In the genomic region with DNA sequence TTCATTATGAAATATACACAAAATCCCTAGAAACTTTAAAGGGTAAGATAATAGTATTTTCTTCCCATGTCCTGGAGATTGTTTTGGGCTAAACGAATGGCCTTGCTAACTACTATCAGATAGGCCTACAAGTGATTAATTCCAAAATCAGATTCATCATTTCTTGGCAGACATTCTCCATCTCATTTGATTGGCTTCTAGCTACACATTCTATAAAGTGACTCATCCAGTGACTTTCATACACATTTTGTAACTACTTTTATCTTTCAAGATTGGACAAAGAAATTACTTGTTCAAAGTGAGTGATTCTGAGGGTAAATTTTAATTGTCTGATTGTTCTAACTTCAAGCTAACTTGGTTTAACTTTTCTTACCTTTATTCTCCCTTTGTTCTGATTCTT, we compare ENCODE assay signal across 19 cellular contexts.
A peak's percentile ranks its signal among the peaks of the same experiment; 100 is the strongest.
DNase-seq lines count a peak whose midpoint lies in the region; ATAC-seq and TF ChIP-seq lines count a peak whose summit lies in the region.
"Had no signal": no experiment of that assay in that cellular context is flagged by ENCODE, and none has a peak within 500 bp of the region (broad histone marks: within the 10 kb centered on the region; RNA-seq: fewer than 3 reads in every experiment).

No MANE protein-coding gene starts in this region.

- H3K9ac ChIP-seq in mesendoderm (ENCODE audit: low read length): no peak overlapping the region

- H3K79me2 ChIP-seq in mesendoderm (ENCODE audit: control insufficient read depth, insufficient read depth, low read length): no peaks in the 10 kb centered on the region

- no peak overlapping the region for H3K23ac ChIP-seq in mesendoderm (ENCODE audit: low read length)

- H3K18ac ChIP-seq in mesendoderm (ENCODE audit: low read length): no peak overlapping the region

- peak overlapping the region; percentile 49 for H3K27ac ChIP-seq in naive thymus-derived CD4-positive, alpha-beta T cell (ENCODE audit: low read depth, low read length)
- no peak overlapping the region for H3K27ac ChIP-seq in mesendoderm (ENCODE audit: low read depth, low read length)
- H3K27ac ChIP-seq: A549, ascending aorta, ovary, skin epidermis had no signal

- no peaks in the 10 kb centered on the region for H3K9me3 ChIP-seq in naive thymus-derived CD4-positive, alpha-beta T cell (ENCODE audit: control insufficient read depth in 2 of 3, low read length in 3 of 3)
- H3K9me3 ChIP-seq: A549, ascending aorta, ovary had no signal

- no peaks in the 10 kb centered on the region for H3K9me3 Mint-ChIP-seq in activated CD4-positive, alpha-beta T cell treated with anti-CD3 and anti-CD28 coated beads, Interleukin-2, amount 10 ng/mL, durations not matched to agents 24 days and 14 days
- H3K9me3 Mint-ChIP-seq in HFFc6 (no peaks in the 10 kb centered on the region), osteocyte (ENCODE audit: unreplicated experiment) (no peaks in the 10 kb centered on the region)
- peaks cover 0 to 2% (median 0%) of the 10 kb centered on the region in 11 donors for H3K9me3 Mint-ChIP-seq in naive thymus-derived CD4-positive, alpha-beta T cell
- H3K9me3 Mint-ChIP-seq: IgD-negative memory B cell, type B pancreatic cell had no signal

- CTCF ChIA-PET in naive thymus-derived CD4-positive, alpha-beta T cell (lab: Charles Lee): interaction anchor here (1.3 kb wide), 1 partner anchor 20 kb away, joined by 3 read pairs; no protein-coding TSS in a partner anchor

- no peak overlapping the region for H4K5ac ChIP-seq in mesendoderm (ENCODE audit: low read length)

- ATAC-seq in naive thymus-derived CD4-positive, alpha-beta T cell: no peak
- ATAC-seq: A549 had no signal

- H3K27me3 Mint-ChIP-seq in activated CD4-positive, alpha-beta T cell treated with anti-CD3 and anti-CD28 coated beads, Interleukin-2, amount 10 ng/mL, durations not matched to agents 24 days and 14 days: no peaks in the 10 kb centered on the region
- 0 out of 2 replicates have a peak, but pooled peaks cover 1% of the 10 kb centered on the region for H3K27me3 Mint-ChIP-seq in HFFc6 (ENCODE audit: insufficient read depth)
- H3K27me3 Mint-ChIP-seq in naive thymus-derived CD4-positive, alpha-beta T cell: no peaks in the 10 kb centered on the region
- no peaks in the 10 kb centered on the region for H3K27me3 Mint-ChIP-seq in osteocyte (ENCODE audit: unreplicated experiment)
- H3K27me3 Mint-ChIP-seq: IgD-negative memory B cell, type B pancreatic cell had no signal

- H4K8ac ChIP-seq in mesendoderm (ENCODE audit: low read depth, low read length): no peak overlapping the region

- intact Hi-C loops in activated CD4-positive, alpha-beta T cell treated with anti-CD3 and anti-CD28 coated beads, Interleukin-2, amount 10 ng/mL, durations not matched to agents 24 days and 14 days (cut with micrococcal nuclease): loop anchor here (1.0 kb wide), 1 partner anchor 9 kb away; no protein-coding TSS in a partner anchor
- intact Hi-C loops in naive thymus-derived CD4-positive, alpha-beta T cell (cut with micrococcal nuclease): loop anchor here in 1 of 2 donors (1.0 kb wide), 1 partner anchor 9 kb away; no protein-coding TSS in a partner anchor

- H3K4ac ChIP-seq in mesendoderm (ENCODE audit: low read depth, low read length): no peak overlapping the region

- no peak overlapping the region for H2BK5ac ChIP-seq in mesendoderm (ENCODE audit: low read length)

- no peaks in the 10 kb centered on the region for H3K79me1 ChIP-seq in mesendoderm (ENCODE audit: low read length)

- peak overlapping the region; percentile 41 for H3K27ac Mint-ChIP-seq in activated CD4-positive, alpha-beta T cell treated with anti-CD3 and anti-CD28 coated beads, Interleukin-2, amount 10 ng/mL, durations not matched to agents 24 days and 14 days
- H3K27ac Mint-ChIP-seq in HFFc6: peak overlapping the region; percentile 39; the same call in 1 of the 2 replicates
- peak overlapping the region in 7 of 9 donors; percentile 3 to 86 (median 66) for H3K27ac Mint-ChIP-seq in naive thymus-derived CD4-positive, alpha-beta T cell
- no peak overlapping the region for H3K27ac Mint-ChIP-seq in osteocyte (ENCODE audit: unreplicated experiment)
- H3K27ac Mint-ChIP-seq: IgD-negative memory B cell, type B pancreatic cell had no signal

- TF ChIP-seq CTCF in HFFc6 (IDR thresholded peaks at IDR 0.05): no peak
- no peak for TF ChIP-seq CTCF in osteocyte (IDR thresholded peaks at IDR 0.05)

- H3K56ac ChIP-seq in mesendoderm (ENCODE audit: low read length): no peak overlapping the region

- no peaks in the 10 kb centered on the region for H3K27me3 ChIP-seq in naive thymus-derived CD4-positive, alpha-beta T cell (ENCODE audit: control insufficient read depth in 2 of 2, insufficient read depth in 2 of 2, low read length in 2 of 2)
- no peaks in the 10 kb centered on the region for H3K27me3 ChIP-seq in mesendoderm (ENCODE audit: insufficient read depth, low read length, poor library complexity)
- H3K27me3 ChIP-seq: ascending aorta, ovary had no signal

- H3K36me3 ChIP-seq in naive thymus-derived CD4-positive, alpha-beta T cell (ENCODE audit: control insufficient read depth in 2 of 3, insufficient read depth in 3 of 3, low read length in 3 of 3): no peaks in the 10 kb centered on the region
- H3K36me3 ChIP-seq in mesendoderm (ENCODE audit: control insufficient read depth, insufficient read depth, low read length): no peaks in the 10 kb centered on the region
- H3K36me3 ChIP-seq: ovary had no signal

- H2AK5ac ChIP-seq in mesendoderm (ENCODE audit: low read length): no peak overlapping the region

- DNase-seq in activated CD4-positive, alpha-beta T cell treated with anti-CD3 and anti-CD28 coated beads, Interleukin-2, amount 10 ng/mL, durations not matched to agents 24 days and 14 days: no peak
- no peak for DNase-seq in activated CD4-positive, alpha-beta T cell treated with anti-CD3 and anti-CD28 coated beads, Interleukin-2, amount 50 U/mL, for 1 hour
- DNase-seq in HFFc6: no peak
- peak; percentile 77 for DNase-seq in amniotic epithelial cell (ENCODE audit: low read depth)
- no peak for DNase-seq in naive thymus-derived CD4-positive, alpha-beta T cell
- DNase-seq in mesendoderm: no peak
- DNase-seq in stimulated activated naive CD4-positive, alpha-beta T cell (lab: John Stamatoyannopoulos, UW): no peak
- no peak for DNase-seq in osteocyte (ENCODE audit: extremely low spot score, unreplicated experiment)
- DNase-seq: Calu3; dermis blood vessel endothelial cell; NCI-H1048; ovary; RPMI8226; stimulated activated CD4-positive, alpha-beta T cell treated with anti-CD3 and anti-CD28 coated beads, Interleukin-4, amount 100 ng/mL, for 4 hours had no signal

- peaks cover 64% of the 10 kb centered on the region for H3K4me1 Mint-ChIP-seq in activated CD4-positive, alpha-beta T cell treated with anti-CD3 and anti-CD28 coated beads, Interleukin-2, amount 10 ng/mL, durations not matched to agents 24 days and 14 days
- H3K4me1 Mint-ChIP-seq in HFFc6 (ENCODE audit: low read depth) (peaks cover 59% of the 10 kb centered on the region), osteocyte (ENCODE audit: unreplicated experiment) (peaks cover 19% of the 10 kb centered on the region)
- H3K4me1 Mint-ChIP-seq in naive thymus-derived CD4-positive, alpha-beta T cell: peaks cover 47 to 87% (median 82%) of the 10 kb centered on the region in 7 donors

- H2BK120ac ChIP-seq in mesendoderm (ENCODE audit: low read depth, low read length): no peak overlapping the region

- POLR2A ChIA-PET in naive thymus-derived CD4-positive, alpha-beta T cell (lab: Charles Lee): interaction anchor here (1.0 to 11.5 kb wide), 2 partner anchors 11 to 18 kb away, joined by 3 to 144 read pairs; no protein-coding TSS in a partner anchor

- H3K36me3 Mint-ChIP-seq in activated CD4-positive, alpha-beta T cell treated with anti-CD3 and anti-CD28 coated beads, Interleukin-2, amount 10 ng/mL, durations not matched to agents 24 days and 14 days (ENCODE audit: low read depth): peaks cover 40% of the 10 kb centered on the region
- H3K36me3 Mint-ChIP-seq in HFFc6 (ENCODE audit: low read depth) (peaks cover 11% of the 10 kb centered on the region; the same call in 1 of the 2 replicates), osteocyte (ENCODE audit: unreplicated experiment) (peaks cover 5% of the 10 kb centered on the region)
- H3K36me3 Mint-ChIP-seq in naive thymus-derived CD4-positive, alpha-beta T cell: peaks cover 8 to 50% (median 37%) of the 10 kb centered on the region in 5 donors

- H2BK15ac ChIP-seq in mesendoderm (replicated peaks; ENCODE audit: low read depth): no peak overlapping the region

- peaks cover 4 to 63% of the 10 kb centered on the region in 2 donors for H3K4me1 ChIP-seq in naive thymus-derived CD4-positive, alpha-beta T cell (ENCODE audit: control insufficient read depth in 2 of 2, insufficient read depth in 2 of 2, low read length in 2 of 2)
- no peaks in the 10 kb centered on the region for H3K4me1 ChIP-seq in mesendoderm (ENCODE audit: control insufficient read depth, low read depth, low read length)
- H3K4me1 ChIP-seq: ascending aorta had no signal

- WGBS in mesendoderm (ENCODE audit: extremely low coverage, insufficient coverage, low lambda C conversion rate): no CpG with 5 or more reads among the region's 1 CpG

- no peak overlapping the region for H3K4me2 ChIP-seq in mesendoderm (ENCODE audit: low read length)
- H3K4me2 ChIP-seq: A549 had no signal

- no peak overlapping the region for H3K4me3 Mint-ChIP-seq in activated CD4-positive, alpha-beta T cell treated with anti-CD3 and anti-CD28 coated beads, Interleukin-2, amount 10 ng/mL, durations not matched to agents 24 days and 14 days
- H3K4me3 Mint-ChIP-seq in HFFc6: no peak overlapping the region
- H3K4me3 Mint-ChIP-seq in naive thymus-derived CD4-positive, alpha-beta T cell: peak overlapping the region in 6 of 10 donors; percentile 5 to 98 (median 56)
- no peak overlapping the region for H3K4me3 Mint-ChIP-seq in osteocyte (ENCODE audit: unreplicated experiment)
- H3K4me3 Mint-ChIP-seq: IgD-negative memory B cell, type B pancreatic cell had no signal

- H3K4me3 ChIP-seq in naive thymus-derived CD4-positive, alpha-beta T cell (ENCODE audit: low read length): no peak overlapping the region
- H3K4me3 ChIP-seq in mesendoderm (ENCODE audit: low read length): no peak overlapping the region
- H3K4me3 ChIP-seq: A549, ascending aorta, ovary, skin epidermis had no signal

Comparison
In these comparisons a context has a peak if more than half of its experiments do, and no peak if none do; other contexts are left out.
1. H3K4me3 Mint-ChIP-seq: peak in naive thymus-derived CD4-positive, alpha-beta T cell (6 of 10); none in activated CD4-positive, alpha-beta T cell treated with anti-CD3 and anti-CD28 coated beads, Interleukin-2, amount 10 ng/mL, durations not matched to agents 24 days and 14 days (single experiment), HFFc6 (single experiment) and osteocyte (single experiment).